3 cellular contexts compared by ENCODE assay signal in the genomic region with DNA sequence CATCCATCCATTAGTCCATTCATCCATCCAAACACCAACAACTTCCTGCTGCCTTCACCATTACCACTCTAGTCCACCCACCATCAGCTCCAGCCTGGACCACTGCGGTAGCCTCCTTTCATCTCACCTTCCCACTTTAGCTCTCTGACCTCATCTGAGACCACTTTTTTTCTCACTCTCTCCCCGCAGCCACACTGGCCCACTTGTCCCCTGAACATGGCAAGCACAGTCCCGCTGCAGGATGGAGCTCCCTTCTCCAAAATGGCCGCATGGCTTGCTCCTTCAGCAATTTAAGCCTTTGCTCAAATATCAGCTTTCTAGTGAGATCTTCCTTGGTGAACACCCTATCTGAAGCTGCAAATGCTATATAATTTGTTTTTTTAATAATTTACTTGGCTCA.
TF ChIP-seq lines count a peak whose summit lies in the region.

No MANE protein-coding gene starts in this region.

TF ChIP-seq in SK-N-SH, 30 proteins besides CTCF, POLR2A, EP300 and RAD21 (continued from another document):
- TF ChIP-seq, protein P1, sequence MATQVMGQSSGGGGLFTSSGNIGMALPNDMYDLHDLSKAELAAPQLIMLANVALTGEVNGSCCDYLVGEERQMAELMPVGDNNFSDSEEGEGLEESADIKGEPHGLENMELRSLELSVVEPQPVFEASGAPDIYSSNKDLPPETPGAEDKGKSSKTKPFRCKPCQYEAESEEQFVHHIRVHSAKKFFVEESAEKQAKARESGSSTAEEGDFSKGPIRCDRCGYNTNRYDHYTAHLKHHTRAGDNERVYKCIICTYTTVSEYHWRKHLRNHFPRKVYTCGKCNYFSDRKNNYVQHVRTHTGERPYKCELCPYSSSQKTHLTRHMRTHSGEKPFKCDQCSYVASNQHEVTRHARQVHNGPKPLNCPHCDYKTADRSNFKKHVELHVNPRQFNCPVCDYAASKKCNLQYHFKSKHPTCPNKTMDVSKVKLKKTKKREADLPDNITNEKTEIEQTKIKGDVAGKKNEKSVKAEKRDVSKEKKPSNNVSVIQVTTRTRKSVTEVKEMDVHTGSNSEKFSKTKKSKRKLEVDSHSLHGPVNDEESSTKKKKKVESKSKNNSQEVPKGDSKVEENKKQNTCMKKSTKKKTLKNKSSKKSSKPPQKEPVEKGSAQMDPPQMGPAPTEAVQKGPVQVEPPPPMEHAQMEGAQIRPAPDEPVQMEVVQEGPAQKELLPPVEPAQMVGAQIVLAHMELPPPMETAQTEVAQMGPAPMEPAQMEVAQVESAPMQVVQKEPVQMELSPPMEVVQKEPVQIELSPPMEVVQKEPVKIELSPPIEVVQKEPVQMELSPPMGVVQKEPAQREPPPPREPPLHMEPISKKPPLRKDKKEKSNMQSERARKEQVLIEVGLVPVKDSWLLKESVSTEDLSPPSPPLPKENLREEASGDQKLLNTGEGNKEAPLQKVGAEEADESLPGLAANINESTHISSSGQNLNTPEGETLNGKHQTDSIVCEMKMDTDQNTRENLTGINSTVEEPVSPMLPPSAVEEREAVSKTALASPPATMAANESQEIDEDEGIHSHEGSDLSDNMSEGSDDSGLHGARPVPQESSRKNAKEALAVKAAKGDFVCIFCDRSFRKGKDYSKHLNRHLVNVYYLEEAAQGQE (IDR thresholded peaks at IDR 0.05; ENCODE audit: low read depth, low read length) = no peak
- TF ChIP-seq RXRA (IDR thresholded peaks at IDR 0.05; ENCODE audit: borderline replicate concordance, low read depth) = no peak
- TF ChIP-seq TAF1 (IDR thresholded peaks at IDR 0.05; ENCODE audit: borderline replicate concordance, low read depth, low read length) = no peak
- no peak for TF ChIP-seq FOSL2 (IDR thresholded peaks at IDR 0.05; ENCODE audit: borderline replicate concordance, low read depth)
- no peak for TF ChIP-seq ELF1 (IDR thresholded peaks at IDR 0.05)
- TF ChIP-seq NRF1 (IDR thresholded peaks at IDR 0.05; ENCODE audit: low read depth, low read length) = no peak
- TF ChIP-seq FOXM1 (IDR thresholded peaks at IDR 0.05; ENCODE audit: low read depth) = no peak
- no peak for TF ChIP-seq TCF12 (IDR thresholded peaks at IDR 0.05)
- TF ChIP-seq EZH2phosphoT487 (IDR thresholded peaks at IDR 0.05; ENCODE audit: borderline replicate concordance, low read depth) = no peak
- TF ChIP-seq TEAD4 (IDR thresholded peaks at IDR 0.05; ENCODE audit: borderline replicate concordance, insufficient read depth) = no peak
- no peak for TF ChIP-seq RCOR1 (IDR thresholded peaks at IDR 0.05; ENCODE audit: low read length)
- TF ChIP-seq SMC3 (IDR thresholded peaks at IDR 0.05; ENCODE audit: low read depth, low read length) = no peak
- TF ChIP-seq, protein P2, sequence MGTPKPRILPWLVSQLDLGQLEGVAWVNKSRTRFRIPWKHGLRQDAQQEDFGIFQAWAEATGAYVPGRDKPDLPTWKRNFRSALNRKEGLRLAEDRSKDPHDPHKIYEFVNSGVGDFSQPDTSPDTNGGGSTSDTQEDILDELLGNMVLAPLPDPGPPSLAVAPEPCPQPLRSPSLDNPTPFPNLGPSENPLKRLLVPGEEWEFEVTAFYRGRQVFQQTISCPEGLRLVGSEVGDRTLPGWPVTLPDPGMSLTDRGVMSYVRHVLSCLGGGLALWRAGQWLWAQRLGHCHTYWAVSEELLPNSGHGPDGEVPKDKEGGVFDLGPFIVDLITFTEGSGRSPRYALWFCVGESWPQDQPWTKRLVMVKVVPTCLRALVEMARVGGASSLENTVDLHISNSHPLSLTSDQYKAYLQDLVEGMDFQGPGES (IDR thresholded peaks at IDR 0.05; ENCODE audit: low read depth, low read length) = no peak
- TF ChIP-seq MXI1 (IDR thresholded peaks at IDR 0.05; ENCODE audit: low read depth, low read length) = no peak

TF ChIP-seq in SK-N-SH treated with all-trans-retinoic acid at 6 μM for 48 hours, 23 proteins besides CTCF, POLR2A, EP300 and RAD21:
- TF ChIP-seq, protein P3, sequence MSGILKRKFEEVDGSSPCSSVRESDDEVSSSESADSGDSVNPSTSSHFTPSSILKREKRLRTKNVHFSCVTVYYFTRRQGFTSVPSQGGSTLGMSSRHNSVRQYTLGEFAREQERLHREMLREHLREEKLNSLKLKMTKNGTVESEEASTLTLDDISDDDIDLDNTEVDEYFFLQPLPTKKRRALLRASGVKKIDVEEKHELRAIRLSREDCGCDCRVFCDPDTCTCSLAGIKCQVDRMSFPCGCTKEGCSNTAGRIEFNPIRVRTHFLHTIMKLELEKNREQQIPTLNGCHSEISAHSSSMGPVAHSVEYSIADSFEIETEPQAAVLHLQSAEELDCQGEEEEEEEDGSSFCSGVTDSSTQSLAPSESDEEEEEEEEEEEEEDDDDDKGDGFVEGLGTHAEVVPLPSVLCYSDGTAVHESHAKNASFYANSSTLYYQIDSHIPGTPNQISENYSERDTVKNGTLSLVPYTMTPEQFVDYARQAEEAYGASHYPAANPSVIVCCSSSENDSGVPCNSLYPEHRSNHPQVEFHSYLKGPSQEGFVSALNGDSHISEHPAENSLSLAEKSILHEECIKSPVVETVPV (CRISPR knock-in tag; IDR thresholded peaks at IDR 0.05) = no peak

TF ChIP-seq in GM23338, 12 proteins besides CTCF, POLR2A, EP300 and RAD21 (continued from another document):
- TF ChIP-seq, protein P4, sequence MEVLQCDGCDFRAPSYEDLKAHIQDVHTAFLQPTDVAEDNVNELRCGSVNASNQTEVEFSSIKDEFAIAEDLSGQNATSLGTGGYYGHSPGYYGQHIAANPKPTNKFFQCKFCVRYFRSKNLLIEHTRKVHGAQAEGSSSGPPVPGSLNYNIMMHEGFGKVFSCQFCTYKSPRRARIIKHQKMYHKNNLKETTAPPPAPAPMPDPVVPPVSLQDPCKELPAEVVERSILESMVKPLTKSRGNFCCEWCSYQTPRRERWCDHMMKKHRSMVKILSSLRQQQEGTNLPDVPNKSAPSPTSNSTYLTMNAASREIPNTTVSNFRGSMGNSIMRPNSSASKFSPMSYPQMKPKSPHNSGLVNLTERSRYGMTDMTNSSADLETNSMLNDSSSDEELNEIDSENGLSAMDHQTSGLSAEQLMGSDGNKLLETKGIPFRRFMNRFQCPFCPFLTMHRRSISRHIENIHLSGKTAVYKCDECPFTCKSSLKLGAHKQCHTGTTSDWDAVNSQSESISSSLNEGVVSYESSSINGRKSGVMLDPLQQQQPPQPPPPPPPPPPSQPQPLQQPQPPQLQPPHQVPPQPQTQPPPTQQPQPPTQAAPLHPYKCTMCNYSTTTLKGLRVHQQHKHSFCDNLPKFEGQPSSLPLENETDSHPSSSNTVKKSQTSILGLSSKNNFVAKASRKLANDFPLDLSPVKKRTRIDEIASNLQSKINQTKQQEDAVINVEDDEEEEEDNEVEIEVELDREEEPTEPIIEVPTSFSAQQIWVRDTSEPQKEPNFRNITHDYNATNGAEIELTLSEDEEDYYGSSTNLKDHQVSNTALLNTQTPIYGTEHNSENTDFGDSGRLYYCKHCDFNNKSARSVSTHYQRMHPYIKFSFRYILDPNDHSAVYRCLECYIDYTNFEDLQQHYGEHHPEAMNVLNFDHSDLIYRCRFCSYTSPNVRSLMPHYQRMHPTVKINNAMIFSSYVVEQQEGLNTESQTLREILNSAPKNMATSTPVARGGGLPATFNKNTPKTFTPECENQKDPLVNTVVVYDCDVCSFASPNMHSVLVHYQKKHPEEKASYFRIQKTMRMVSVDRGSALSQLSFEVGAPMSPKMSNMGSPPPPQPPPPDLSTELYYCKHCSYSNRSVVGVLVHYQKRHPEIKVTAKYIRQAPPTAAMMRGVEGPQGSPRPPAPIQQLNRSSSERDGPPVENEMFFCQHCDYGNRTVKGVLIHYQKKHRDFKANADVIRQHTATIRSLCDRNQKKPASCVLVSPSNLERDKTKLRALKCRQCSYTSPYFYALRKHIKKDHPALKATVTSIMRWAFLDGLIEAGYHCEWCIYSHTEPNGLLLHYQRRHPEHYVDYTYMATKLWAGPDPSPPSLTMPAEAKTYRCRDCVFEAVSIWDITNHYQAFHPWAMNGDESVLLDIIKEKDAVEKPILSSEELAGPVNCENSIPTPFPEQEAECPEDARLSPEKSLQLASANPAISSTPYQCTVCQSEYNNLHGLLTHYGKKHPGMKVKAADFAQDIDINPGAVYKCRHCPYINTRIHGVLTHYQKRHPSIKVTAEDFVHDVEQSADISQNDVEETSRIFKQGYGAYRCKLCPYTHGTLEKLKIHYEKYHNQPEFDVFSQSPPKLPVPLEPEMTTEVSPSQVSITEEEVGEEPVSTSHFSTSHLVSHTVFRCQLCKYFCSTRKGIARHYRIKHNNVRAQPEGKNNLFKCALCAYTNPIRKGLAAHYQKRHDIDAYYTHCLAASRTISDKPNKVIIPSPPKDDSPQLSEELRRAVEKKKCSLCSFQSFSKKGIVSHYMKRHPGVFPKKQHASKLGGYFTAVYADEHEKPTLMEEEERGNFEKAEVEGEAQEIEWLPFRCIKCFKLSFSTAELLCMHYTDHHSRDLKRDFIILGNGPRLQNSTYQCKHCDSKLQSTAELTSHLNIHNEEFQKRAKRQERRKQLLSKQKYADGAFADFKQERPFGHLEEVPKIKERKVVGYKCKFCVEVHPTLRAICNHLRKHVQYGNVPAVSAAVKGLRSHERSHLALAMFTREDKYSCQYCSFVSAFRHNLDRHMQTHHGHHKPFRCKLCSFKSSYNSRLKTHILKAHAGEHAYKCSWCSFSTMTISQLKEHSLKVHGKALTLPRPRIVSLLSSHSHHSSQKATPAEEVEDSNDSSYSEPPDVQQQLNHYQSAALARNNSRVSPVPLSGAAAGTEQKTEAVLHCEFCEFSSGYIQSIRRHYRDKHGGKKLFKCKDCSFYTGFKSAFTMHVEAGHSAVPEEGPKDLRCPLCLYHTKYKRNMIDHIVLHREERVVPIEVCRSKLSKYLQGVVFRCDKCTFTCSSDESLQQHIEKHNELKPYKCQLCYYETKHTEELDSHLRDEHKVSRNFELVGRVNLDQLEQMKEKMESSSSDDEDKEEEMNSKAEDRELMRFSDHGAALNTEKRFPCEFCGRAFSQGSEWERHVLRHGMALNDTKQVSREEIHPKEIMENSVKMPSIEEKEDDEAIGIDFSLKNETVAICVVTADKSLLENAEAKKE (CRISPR knock-in tag; IDR thresholded peaks at IDR 0.05) = no peak
- TF ChIP-seq EZH2 (IDR thresholded peaks at IDR 0.05; ENCODE audit: low read depth, unreplicated experiment) (no peak), STAT1 (IDR thresholded peaks at IDR 0.05; ENCODE audit: unreplicated experiment) (no peak), CREB1 (CRISPR knock-in tag; IDR thresholded peaks at IDR 0.05; ENCODE audit: low read depth) (no peak), JUNB (IDR thresholded peaks at IDR 0.05; ENCODE audit: unreplicated experiment) (no peak), ZNF331 (CRISPR knock-in tag; IDR thresholded peaks at IDR 0.05; ENCODE audit: low read depth) (no peak)
- TF ChIP-seq, protein P1 (IDR thresholded peaks at IDR 0.05; ENCODE audit: unreplicated experiment) = no peak
- TF ChIP-seq, protein P5, sequence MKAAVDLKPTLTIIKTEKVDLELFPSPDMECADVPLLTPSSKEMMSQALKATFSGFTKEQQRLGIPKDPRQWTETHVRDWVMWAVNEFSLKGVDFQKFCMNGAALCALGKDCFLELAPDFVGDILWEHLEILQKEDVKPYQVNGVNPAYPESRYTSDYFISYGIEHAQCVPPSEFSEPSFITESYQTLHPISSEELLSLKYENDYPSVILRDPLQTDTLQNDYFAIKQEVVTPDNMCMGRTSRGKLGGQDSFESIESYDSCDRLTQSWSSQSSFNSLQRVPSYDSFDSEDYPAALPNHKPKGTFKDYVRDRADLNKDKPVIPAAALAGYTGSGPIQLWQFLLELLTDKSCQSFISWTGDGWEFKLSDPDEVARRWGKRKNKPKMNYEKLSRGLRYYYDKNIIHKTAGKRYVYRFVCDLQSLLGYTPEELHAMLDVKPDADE (IDR thresholded peaks at IDR 0.05) = no peak
